Comparison of ENCODE assay signal across 17 cellular contexts in genomic region chr3:64616953-64617352, GRCh38.
DNase-seq lines count a peak whose midpoint lies in the region; ATAC-seq and TF ChIP-seq lines count a peak whose summit lies in the region.
"Had no signal": no experiment of that assay in that cellular context is flagged by ENCODE, and none has a peak within 500 bp of the region (broad histone marks: within the 10 kb centered on the region; RNA-seq: fewer than 3 reads in every experiment).

No MANE protein-coding gene starts in this region.

- H3K4me3 ChIP-seq in heart right ventricle (no peak overlapping the region), tibial nerve (no peak overlapping the region)
- H3K4me3 ChIP-seq: BLaER1, GM12878, GM23248, PC-9 had no signal

- H3K27me3 ChIP-seq in heart right ventricle, result no peaks in the 10 kb centered on the region
- no peaks in the 10 kb centered on the region for H3K27me3 ChIP-seq in tibial nerve
- H3K27me3 ChIP-seq: BLaER1 had no signal

- H3K36me3 ChIP-seq in heart right ventricle (peaks cover 0 to 87% (median 6%) of the 10 kb centered on the region in 9 donors), tibial nerve (peaks cover 0 to 77% (median 0%) of the 10 kb centered on the region in 3 donors)
- H3K36me3 ChIP-seq: BLaER1 had no signal

- peak; percentile 36 to 82 (median 66) for ATAC-seq in heart right ventricle
- peak; percentile 52 for ATAC-seq in esophagus mucosa
- no peak for ATAC-seq in GM18870 (IDR thresholded peaks at IDR 0.05; ENCODE audit: unreplicated experiment)
- no peak for ATAC-seq in HG03521 (IDR thresholded peaks at IDR 0.05; ENCODE audit: unreplicated experiment)
- ATAC-seq: GM12878 had no signal

- TF ChIP-seq POLR2A in tibial nerve (IDR thresholded peaks at IDR 0.05), result no peak

- H3K4me1 ChIP-seq in heart right ventricle, result peaks cover 6 to 79% (median 46%) of the 10 kb centered on the region in 9 donors
- H3K4me1 ChIP-seq in tibial nerve, result peaks cover 0 to 13% (median 0%) of the 10 kb centered on the region in 4 donors

- WGBS in heart right ventricle, 2 donors, result 61 to 75% methylated on average over 2 of the region's 2 CpGs
- 77 to 84% methylated on average over 2 of the region's 2 CpGs for WGBS in tibial nerve, 2 donors

- intact Hi-C loops in heart right ventricle (cut with DNase I), result no loop called here
- intact Hi-C loops in cardiac septum (cut with DNase I), result no loop called here

- DNase-seq in heart right ventricle (peak in 1 of 2 donors; percentile 57), cardiac septum (ENCODE audit: low spot score) (no peak), lung microvascular endothelial cell (ENCODE audit: low read depth in 2 of 2) (peak; percentile 96 to 98), tibial nerve (ENCODE audit: low spot score in 2 of 2) (no peak), NCI-H2107 (lab: John Stamatoyannopoulos, UW) (no peak)
- DNase-seq: DND-41, GM23248, KBM-7, NCI-H1436, NCI-H2029, NCI-H524, PC-9 had no signal

- TF ChIP-seq CTCF in heart right ventricle (IDR thresholded peaks at IDR 0.05) (no peak), tibial nerve (IDR thresholded peaks at IDR 0.05) (no peak)

- TF ChIP-seq EP300 in tibial nerve (IDR thresholded peaks at IDR 0.05), result peak; percentile 60 to 87

- peak overlapping the region in 9 of 10 donors; percentile 38 to 78 (median 51) for H3K27ac ChIP-seq in heart right ventricle
- H3K27ac ChIP-seq in tibial nerve, result no peak overlapping the region
- H3K27ac ChIP-seq: BLaER1, GM23248, PC-9 had no signal

- H3K9me3 ChIP-seq in heart right ventricle, result no peaks in the 10 kb centered on the region
- no peaks in the 10 kb centered on the region for H3K9me3 ChIP-seq in tibial nerve

Comparison
In these comparisons a context has a peak if more than half of its experiments do, and no peak if none do; other contexts are left out.
1. ATAC-seq: peak in heart right ventricle (8 of 8) and esophagus mucosa (single experiment); none in GM18870 (single experiment) and HG03521 (single experiment).
2. DNase-seq: peak in lung microvascular endothelial cell (2 of 2); none in cardiac septum (single experiment), tibial nerve (0 of 2) and NCI-H2107 (single experiment).
3. H3K27ac ChIP-seq: peak in heart right ventricle (9 of 10); none in tibial nerve (0 of 4).